Comparison of ENCODE assay signal across 1 cellular context in genomic region chr5:107469064-107469463, GRCh38.
TF ChIP-seq lines count a peak whose summit lies in the region.

No MANE protein-coding gene starts in this region.

TF ChIP-seq in GM23338, 12 proteins besides CTCF, POLR2A, EP300 and RAD21 (continued from another document):
- TF ChIP-seq ZNF462 (CRISPR knock-in tag; IDR thresholded peaks at IDR 0.05) (no peak), STAT1 (IDR thresholded peaks at IDR 0.05; ENCODE audit: unreplicated experiment) (no peak), NANOG (IDR thresholded peaks at IDR 0.05; ENCODE audit: borderline replicate concordance) (no peak), POLR2AphosphoS5 (IDR thresholded peaks at IDR 0.05; ENCODE audit: low read depth) (no peak), EZH2 (IDR thresholded peaks at IDR 0.05; ENCODE audit: low read depth, unreplicated experiment) (no peak)
